22 cellular contexts compared by ENCODE assay signal in the genomic region with DNA sequence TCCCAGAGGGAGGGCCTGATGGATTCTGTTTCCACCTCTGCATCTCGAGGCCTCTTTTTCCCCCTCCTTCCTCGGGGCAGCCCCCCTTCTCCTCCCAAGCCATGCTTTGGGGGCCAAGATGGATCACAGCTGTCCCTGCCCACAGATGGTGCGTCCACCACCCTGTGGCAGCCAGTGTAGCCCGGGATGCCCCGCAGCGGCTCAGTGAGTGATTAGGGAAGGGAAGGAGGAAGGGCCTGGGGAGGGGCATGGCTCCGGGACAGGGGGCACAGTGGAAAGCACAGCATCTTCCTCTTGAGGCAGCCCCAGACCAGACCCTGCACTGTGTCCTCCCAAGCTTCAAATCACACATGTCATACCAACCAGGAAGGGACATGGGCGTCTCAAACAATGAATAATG.
DNase-seq lines count a peak whose midpoint lies in the region; FAIRE-seq and TF ChIP-seq lines count a peak whose summit lies in the region.
"Had no signal": no experiment of that assay in that cellular context is flagged by ENCODE, and none has a peak within 500 bp of the region (broad histone marks: within the 10 kb centered on the region; RNA-seq: fewer than 3 reads in every experiment).

No MANE protein-coding gene starts in this region.

- H2AFZ ChIP-seq in neuronal stem cell (ENCODE audit: low read length), result no peak overlapping the region

- no peak overlapping the region for H3K4me2 ChIP-seq in neuronal stem cell (ENCODE audit: insufficient read depth, low read length, poor library complexity, severe bottlenecking)
- H3K4me2 ChIP-seq: A549; BLaER1 treated with 17β-estradiol and CSF1 and Interleukin-3, amounts not matched to agents 10 nM and 100 nM had no signal

- DNase-seq in WERI-Rb-1 (peak; percentile 33), kidney (peak; percentile 57), neuronal stem cell (ENCODE audit: low spot score) (no peak), superior temporal gyrus (ENCODE audit: extremely low spot score) (no peak), mucosa of gallbladder (ENCODE audit: low spot score) (no peak)
- no peak for DNase-seq in activated T-cell treated with anti-CD3 and anti-CD28 coated beads, Interleukin-2, amount 50 U/mL, for 1 hour
- DNase-seq: 8988T; ACHN; AML-193; CD4-positive, alpha-beta T cell; CD8-positive, alpha-beta memory T cell; DMS 273 treated with DMSO at 0.1 percent for 48 hours; DMS79 treated with DMSO at 0.1 percent for 48 hours; GF-D8; GOT3; HCEC 1CT had no signal

- H3K14ac ChIP-seq in neuronal stem cell (ENCODE audit: low read length), result no peak overlapping the region

- no peak overlapping the region for H2BK12ac ChIP-seq in neuronal stem cell (ENCODE audit: low read length)

- H2BK120ac ChIP-seq in neuronal stem cell (ENCODE audit: low read depth, low read length), result no peak overlapping the region

- H3K27ac ChIP-seq in WERI-Rb-1 (no peak overlapping the region), kidney (ENCODE audit: low read depth in 2 of 2, low read length in 2 of 2) (no peak overlapping the region), neuronal stem cell (replicated peaks; ENCODE audit: low read length) (no peak overlapping the region)
- H3K27ac ChIP-seq: A549; BLaER1 treated with 17β-estradiol and CSF1 and Interleukin-3, amounts not matched to agents 10 nM and 100 nM had no signal

- H3K4me3 ChIP-seq in WERI-Rb-1 (ENCODE audit: low read depth, low read length), result no peak overlapping the region
- no peak overlapping the region for H3K4me3 ChIP-seq in kidney (ENCODE audit: low read length in 2 of 2)
- no peak overlapping the region for H3K4me3 ChIP-seq in neuronal stem cell (ENCODE audit: low read length in 2 of 2)
- H3K4me3 ChIP-seq: A549; BLaER1 treated with 17β-estradiol and CSF1 and Interleukin-3, amounts not matched to agents 10 nM and 100 nM had no signal

- no peak overlapping the region for H4K91ac ChIP-seq in neuronal stem cell (ENCODE audit: low read depth, low read length, poor library complexity)

- H3K23ac ChIP-seq in neuronal stem cell (ENCODE audit: low read depth, low read length, poor library complexity), result no peak overlapping the region

- H3K9ac ChIP-seq in kidney (ENCODE audit: low read length in 2 of 2), result no peak overlapping the region
- no peak overlapping the region for H3K9ac ChIP-seq in neuronal stem cell (ENCODE audit: low read depth, low read length, poor library complexity)
- H3K9ac ChIP-seq: BLaER1 treated with 17β-estradiol and CSF1 and Interleukin-3, amounts not matched to agents 10 nM and 100 nM had no signal

- no peaks in the 10 kb centered on the region for H3K79me1 ChIP-seq in neuronal stem cell (ENCODE audit: low read depth, low read length)

- no peaks in the 10 kb centered on the region for H3K36me3 ChIP-seq in WERI-Rb-1
- no peaks in the 10 kb centered on the region for H3K36me3 ChIP-seq in kidney (ENCODE audit: control insufficient read depth in 1 of 2, insufficient read depth in 2 of 2, low read length in 2 of 2)
- H3K36me3 ChIP-seq in neuronal stem cell (replicated peaks in 1 of 2; ENCODE audit: control insufficient read depth in 2 of 2, insufficient read depth in 2 of 2, low read length in 2 of 2), result no peaks in the 10 kb centered on the region
- H3K36me3 ChIP-seq: BE2C; BLaER1 treated with 17β-estradiol and CSF1 and Interleukin-3, amounts not matched to agents 10 nM and 100 nM had no signal

- H3K27me3 ChIP-seq in WERI-Rb-1 (ENCODE audit: insufficient read depth, low read depth, severe bottlenecking) (no peaks in the 10 kb centered on the region), neuronal stem cell (ENCODE audit: control insufficient read depth in 3 of 3, insufficient read depth in 3 of 3, low read depth in 1 of 3, low read length in 3 of 3) (no peaks in the 10 kb centered on the region)
- H3K27me3 ChIP-seq: BE2C; BLaER1 treated with 17β-estradiol and CSF1 and Interleukin-3, amounts not matched to agents 10 nM and 100 nM had no signal

- H3K9me3 ChIP-seq in WERI-Rb-1 (ENCODE audit: severe bottlenecking) (no peaks in the 10 kb centered on the region), kidney (ENCODE audit: control insufficient read depth in 1 of 2, low read length in 2 of 2) (no peaks in the 10 kb centered on the region), neuronal stem cell (replicated peaks in 1 of 2; ENCODE audit: control insufficient read depth in 2 of 2, insufficient read depth in 1 of 2, low read depth in 1 of 2, low read length in 2 of 2) (no peaks in the 10 kb centered on the region)
- H3K9me3 ChIP-seq: A549; BE2C; BLaER1 treated with 17β-estradiol and CSF1 and Interleukin-3, amounts not matched to agents 10 nM and 100 nM had no signal

- TF ChIP-seq CTCF in WERI-Rb-1 (IDR thresholded peaks at IDR 0.05; ENCODE audit: low read depth, low read length) (no peak), kidney (IDR thresholded peaks at IDR 0.05; ENCODE audit: borderline replicate concordance, extremely low read depth, insufficient read depth) (no peak)

- H4K8ac ChIP-seq in neuronal stem cell (ENCODE audit: low read depth, low read length), result no peak overlapping the region

- no peaks in the 10 kb centered on the region for H3K4me1 ChIP-seq in kidney (ENCODE audit: control insufficient read depth in 1 of 2, insufficient read depth in 1 of 2, low read depth in 1 of 2, low read length in 2 of 2)
- H3K4me1 ChIP-seq in neuronal stem cell (ENCODE audit: control insufficient read depth in 2 of 2, insufficient read depth in 1 of 2, low read depth in 1 of 2, low read length in 2 of 2), result no peaks in the 10 kb centered on the region
- H3K4me1 ChIP-seq: A549; BE2C; BLaER1 treated with 17β-estradiol and CSF1 and Interleukin-3, amounts not matched to agents 10 nM and 100 nM had no signal

- no CpG with 5 or more reads among the region's 8 CpGs for WGBS in neuronal stem cell (ENCODE audit: extremely low coverage in 2 of 2, insufficient read length in 2 of 2, insufficient replicate concordance in 1 of 2), 2 donors

- H2BK15ac ChIP-seq in neuronal stem cell (ENCODE audit: low read length), result peak overlapping the region; percentile 64

- intact Hi-C loops in kidney (cut with DNase I), result no loop called here

- H2BK5ac ChIP-seq in neuronal stem cell (ENCODE audit: low read length), result no peak overlapping the region

- H3K18ac ChIP-seq in neuronal stem cell (ENCODE audit: low read length), result peak overlapping the region; percentile 59

- peak overlapping the region; percentile 77 for H2AK5ac ChIP-seq in neuronal stem cell (ENCODE audit: low read depth, low read length)

- H3K4ac ChIP-seq in neuronal stem cell (ENCODE audit: low read length), result peak overlapping the region; percentile 20

- no peak for FAIRE-seq in kidney (lab: Jason Lieb, UNC)
- FAIRE-seq: A549, D721Med, GM12891, GM18507 had no signal

Comparison
In these comparisons a context has a peak if more than half of its experiments do, and no peak if none do; other contexts are left out.
1. DNase-seq: peak in WERI-Rb-1 (single experiment) and kidney (single experiment); none in neuronal stem cell (single experiment), superior temporal gyrus (single experiment), activated T-cell treated with anti-CD3 and anti-CD28 coated beads, Interleukin-2, amount 50 U/mL, for 1 hour (single experiment) and mucosa of gallbladder (single experiment).